9 cellular contexts compared by ENCODE assay signal in genomic region chr1:147389532-147390184, GRCh38.
DNase-seq lines count a peak whose midpoint lies in the region; ATAC-seq, FAIRE-seq and TF ChIP-seq lines count a peak whose summit lies in the region.
"Had no signal": no experiment of that assay in that cellular context is flagged by ENCODE, and none has a peak within 500 bp of the region (broad histone marks: within the 10 kb centered on the region; RNA-seq: fewer than 3 reads in every experiment).

No MANE protein-coding gene starts in this region.

- H3K36me3 ChIP-seq in breast epithelium, result no peaks in the 10 kb centered on the region
- no peaks in the 10 kb centered on the region for H3K36me3 ChIP-seq in keratinocyte (ENCODE audit: control insufficient read depth in 2 of 2, extremely low read depth in 1 of 2, insufficient read depth in 2 of 2, low read length in 2 of 2)
- H3K36me3 ChIP-seq in thyroid gland, result no peaks in the 10 kb centered on the region
- H3K36me3 ChIP-seq: BLaER1 treated with 17β-estradiol and CSF1 and Interleukin-3, amounts not matched to agents 10 nM and 100 nM had no signal

- TF ChIP-seq CTCF in breast epithelium (IDR thresholded peaks at IDR 0.05), result peak; percentile 27 to 44 (median 43)
- TF ChIP-seq CTCF in keratinocyte (optimal IDR thresholded peaks at IDR 0.05 in 1 of 3, IDR thresholded peaks at IDR 0.05 in 1 of 3, conservative IDR thresholded peaks at IDR 0.05 in 1 of 3; ENCODE audit: extremely low read depth in 1 of 3, insufficient read depth in 2 of 3, low read length in 3 of 3), result peak; percentile 64 to 81 (median 79)
- TF ChIP-seq CTCF in thyroid gland (IDR thresholded peaks at IDR 0.05), result peak; percentile 40 to 77 (median 58)

- no peak overlapping the region for H2AFZ ChIP-seq in keratinocyte (ENCODE audit: control insufficient read depth, low read length)

- dilution Hi-C loops in keratinocyte (cut with MboI; ENCODE audit: extremely low pct_ligation_motif_present, low sequenced_read_pairs), result no loop called here

- no peak overlapping the region for H3K9ac ChIP-seq in keratinocyte (ENCODE audit: control insufficient read depth, extremely low read depth, insufficient read depth, low read length)
- H3K9ac ChIP-seq: BLaER1 treated with 17β-estradiol and CSF1 and Interleukin-3, amounts not matched to agents 10 nM and 100 nM had no signal

- TF ChIP-seq POLR2A in breast epithelium (IDR thresholded peaks at IDR 0.05) (no peak), thyroid gland (IDR thresholded peaks at IDR 0.05) (no peak)

- WGBS in thyroid gland, 2 donors, result 75 to 81% methylated on average over 6 to 7 of the region's 8 CpGs

- H3K27me3 ChIP-seq in breast epithelium, result no peaks in the 10 kb centered on the region
- no peaks in the 10 kb centered on the region for H3K27me3 ChIP-seq in keratinocyte (ENCODE audit: control insufficient read depth, extremely low read depth, insufficient read depth, low read length)
- H3K27me3 ChIP-seq in thyroid gland, result no peaks in the 10 kb centered on the region
- H3K27me3 ChIP-seq: BLaER1 treated with 17β-estradiol and CSF1 and Interleukin-3, amounts not matched to agents 10 nM and 100 nM had no signal

- H4K20me1 ChIP-seq in keratinocyte (ENCODE audit: control insufficient read depth, extremely low read depth, insufficient read depth, low read length), result no peaks in the 10 kb centered on the region
- H4K20me1 ChIP-seq: BLaER1 treated with 17β-estradiol and CSF1 and Interleukin-3, amounts not matched to agents 10 nM and 100 nM had no signal

- H3K27ac ChIP-seq in breast epithelium (no peak overlapping the region), keratinocyte (ENCODE audit: control insufficient read depth, insufficient read depth, low read length) (no peak overlapping the region), thyroid gland (no peak overlapping the region)
- H3K27ac ChIP-seq: BLaER1 treated with 17β-estradiol and CSF1 and Interleukin-3, amounts not matched to agents 10 nM and 100 nM had no signal

- intact Hi-C loops in breast epithelium (cut with DNase I; ENCODE audit: low total_unique reads), result no loop called here
- intact Hi-C loops in thyroid gland (cut with DNase I), result loop anchor here (10.0 kb wide), 1 partner anchor 115 kb away; no protein-coding TSS in a partner anchor

- H3K4me1 ChIP-seq in breast epithelium, result no peaks in the 10 kb centered on the region
- H3K4me1 ChIP-seq in keratinocyte (ENCODE audit: control insufficient read depth, extremely low read depth, insufficient read depth, low read length), result no peaks in the 10 kb centered on the region
- no peaks in the 10 kb centered on the region for H3K4me1 ChIP-seq in thyroid gland
- H3K4me1 ChIP-seq: BLaER1 treated with 17β-estradiol and CSF1 and Interleukin-3, amounts not matched to agents 10 nM and 100 nM had no signal

- H3K4me3 ChIP-seq in breast epithelium, result no peak overlapping the region
- H3K4me3 ChIP-seq in keratinocyte (ENCODE audit: control insufficient read depth in 2 of 3, extremely low read depth in 1 of 3, insufficient read depth in 2 of 3, low read depth in 1 of 3, low read length in 3 of 3), result no peak overlapping the region
- no peak overlapping the region for H3K4me3 ChIP-seq in thyroid gland (replicated peaks in 1 of 3)
- H3K4me3 ChIP-seq: BLaER1 treated with 17β-estradiol and CSF1 and Interleukin-3, amounts not matched to agents 10 nM and 100 nM had no signal

- H3K79me2 ChIP-seq in keratinocyte (ENCODE audit: control insufficient read depth, insufficient read depth, low read length), result no peaks in the 10 kb centered on the region

- DNase-seq in NCI-H187 (lab: John Stamatoyannopoulos, UW) (peak; percentile 18 to 42), NCI-H187 treated with DMSO at 0.1 percent for 48 hours (lab: John Stamatoyannopoulos, UW) (no peak), NCI-H748 treated with DMSO at 0.1 percent for 48 hours (lab: John Stamatoyannopoulos, UW) (peak; percentile 39), breast epithelium (ENCODE audit: low spot score in 2 of 2) (no peak), keratinocyte (ENCODE audit: low read depth, low spot score) (no peak), thyroid gland (no peak)
- DNase-seq in effector CD4-positive, alpha-beta T cell, result no peak

- ATAC-seq in HG03354 (IDR thresholded peaks at IDR 0.05; ENCODE audit: poor library complexity, severe bottlenecking, unreplicated experiment), result peak; percentile 53

- H3K4me2 ChIP-seq in keratinocyte (ENCODE audit: control insufficient read depth, extremely low read depth, insufficient read depth, low read depth, low read length), result no peak overlapping the region
- H3K4me2 ChIP-seq: BLaER1 treated with 17β-estradiol and CSF1 and Interleukin-3, amounts not matched to agents 10 nM and 100 nM had no signal

- peak; percentile 75 for FAIRE-seq in keratinocyte (lab: Jason Lieb, UNC)

- H3K9me1 ChIP-seq in keratinocyte (ENCODE audit: control insufficient read depth, extremely low read depth, insufficient read depth, low read length), result no peaks in the 10 kb centered on the region

- peaks cover 0 to 7% of the 10 kb centered on the region in 2 donors for H3K9me3 ChIP-seq in breast epithelium
- H3K9me3 ChIP-seq in keratinocyte (ENCODE audit: control insufficient read depth, low read depth, low read length), result no peaks in the 10 kb centered on the region
- H3K9me3 ChIP-seq in thyroid gland, result no peaks in the 10 kb centered on the region

Comparison
In these comparisons a context has a peak if more than half of its experiments do, and no peak if none do; other contexts are left out.
1. DNase-seq: peak in NCI-H187 (2 of 2) and NCI-H748 treated with DMSO at 0.1 percent for 48 hours (single experiment); none in NCI-H187 treated with DMSO at 0.1 percent for 48 hours (single experiment), breast epithelium (0 of 2), keratinocyte (single experiment), thyroid gland (0 of 2) and effector CD4-positive, alpha-beta T cell (single experiment).
2. Peak in every context shown above with its lines, with median percentiles within 50 percentile points of each other: CTCF ChIP-seq.